14 cellular contexts compared by ENCODE assay signal in genomic region chr5:129110742-129111141, GRCh38.
"Had no signal": no experiment of that assay in that cellular context is flagged by ENCODE, and none has a peak within 500 bp of the region (broad histone marks: within the 10 kb centered on the region; RNA-seq: fewer than 3 reads in every experiment).

No MANE protein-coding gene starts in this region.

- H3K4me1 ChIP-seq: transverse colon had no signal

- H3K27ac ChIP-seq: adrenal gland, ovary, SK-N-MC, transverse colon had no signal

- H3K27me3 ChIP-seq: adrenal gland, ovary, transverse colon had no signal

- H3K36me3 ChIP-seq: adrenal gland, ovary had no signal

- H3K9me3 ChIP-seq: adrenal gland, ovary, transverse colon had no signal

- FAIRE-seq: small intestine had no signal

- ATAC-seq: activated T-helper 17 cell treated with anti-CD3 and anti-CD28 coated beads, Interleukin-2, amount 50 U/mL, for 72 hours; stimulated activated memory B cell treated with anti-CD40 and anti-IgM and Interleukin-4, amounts not matched to agents 10 μg/mL and 1 μg/mL and 100 μg/mL, for 72 hours; WTC11 had no signal

- DNase-seq: activated CD4-positive, alpha-beta T cell treated with anti-CD3 and anti-CD28 coated beads for 48 hours; activated naive CD4-positive, alpha-beta T cell treated with anti-CD3 and anti-CD28 coated beads for 36 hours; effector memory CD4-positive, alpha-beta T cell; erythroblast; head of caudate nucleus; ovary; small intestine; substantia nigra; transverse colon had no signal

- H3K4me3 ChIP-seq: adrenal gland, ovary, SK-N-MC, transverse colon had no signal
